23 cellular contexts compared by ENCODE assay signal in genomic region chr9:111917201-111917600, GRCh38. TPM values are rescaled to one million over a fixed set of nuclear protein-coding genes. Genes with fewer than 3 reads are reported as not detected.
DNase-seq lines count a peak whose midpoint lies in the region; ATAC-seq and TF ChIP-seq lines count a peak whose summit lies in the region.
"Had no signal": no experiment of that assay in that cellular context is flagged by ENCODE, and none has a peak within 500 bp of the region (broad histone marks: within the 10 kb centered on the region; RNA-seq: fewer than 3 reads in every experiment).

No MANE protein-coding gene starts in this region.

- H4K20me1 ChIP-seq in SU-DHL-6 (ENCODE audit: low read depth, low read length) (peaks cover 14% of the 10 kb centered on the region; the same call in 1 of the 2 replicates), PC-9 (ENCODE audit: insufficient read depth) (peaks cover 33% of the 10 kb centered on the region)

- H2AFZ ChIP-seq in SU-DHL-6 (ENCODE audit: low read depth, low read length, severe bottlenecking) (no peak overlapping the region), PC-9 (no peak overlapping the region)

- H3K4me2 ChIP-seq in SU-DHL-6 (ENCODE audit: low read depth, low read length, poor library complexity, severe bottlenecking) (no peak overlapping the region), PC-9 (no peak overlapping the region)
- H3K4me2 ChIP-seq: smooth muscle cell had no signal

- H3K9ac ChIP-seq in SU-DHL-6 (ENCODE audit: low read length): no peak overlapping the region

- CTCF ChIA-PET in PC-9 (lab: Charles Lee): no interaction called here

- H3K27me3 ChIP-seq in GM06990 (replicated peaks; ENCODE audit: control insufficient read depth, insufficient read depth, low read length) (no peaks in the 10 kb centered on the region), SU-DHL-6 (ENCODE audit: low read length) (no peaks in the 10 kb centered on the region), neutrophil (no peaks in the 10 kb centered on the region), PC-9 (ENCODE audit: insufficient read depth, low read depth) (no peaks in the 10 kb centered on the region)
- H3K27me3 ChIP-seq: esophagus muscularis mucosa, gastrocnemius medialis, upper lobe of left lung had no signal

- intact Hi-C loops in PC-9 (cut with micrococcal nuclease; ENCODE audit: unreplicated experiment): no loop called here

- H3K9me3 ChIP-seq in SU-DHL-6 (ENCODE audit: insufficient read depth, low read length) (no peaks in the 10 kb centered on the region), neutrophil (no peaks in the 10 kb centered on the region), PC-9 (ENCODE audit: insufficient read depth, low read depth) (no peaks in the 10 kb centered on the region)
- H3K9me3 ChIP-seq: esophagus muscularis mucosa, gastrocnemius medialis, prostate gland, upper lobe of left lung had no signal

- no peaks in the 10 kb centered on the region for H3K9me2 ChIP-seq in SU-DHL-6 (replicated peaks; ENCODE audit: insufficient read depth, low read length)
- H3K9me2 ChIP-seq in PC-9 (ENCODE audit: insufficient read depth): no peaks in the 10 kb centered on the region

- peaks cover 95% of the 10 kb centered on the region for H3K79me2 ChIP-seq in SU-DHL-6 (ENCODE audit: insufficient read depth, low read length)
- peaks cover 98% of the 10 kb centered on the region for H3K79me2 ChIP-seq in PC-9 (ENCODE audit: low read depth)

- peak overlapping the region; percentile 3; the same call in 1 of the 2 replicates for H3K27ac ChIP-seq in SU-DHL-6 (ENCODE audit: low read depth, low read length)
- peak overlapping the region; percentile 72 for H3K27ac ChIP-seq in neutrophil
- H3K27ac ChIP-seq in PC-9: no peak overlapping the region
- H3K27ac ChIP-seq: esophagus muscularis mucosa, gastrocnemius medialis, prostate gland had no signal

- no peak for TF ChIP-seq CTCF in GM06990 (IDR thresholded peaks at IDR 0.05; ENCODE audit: insufficient read depth, low read length, poor library complexity, severe bottlenecking)
- TF ChIP-seq CTCF in SU-DHL-6 (IDR thresholded peaks at IDR 0.05; ENCODE audit: insufficient read depth, low read length, poor library complexity, severe bottlenecking): no peak
- no peak for TF ChIP-seq CTCF in neutrophil (IDR thresholded peaks at IDR 0.05)
- no peak for TF ChIP-seq CTCF in PC-9 (conservative IDR thresholded peaks at IDR 0.05)

- H3K4me3 ChIP-seq in GM06990 (replicated peaks; ENCODE audit: low read depth, low read length) (0 out of 2 replicates have a peak overlapping the region, but pooled peaks have one; percentile 8), SU-DHL-6 (ENCODE audit: insufficient read depth, low read length, poor library complexity, severe bottlenecking) (no peak overlapping the region), neutrophil (ENCODE audit: low read depth in 1 of 2, low read length in 1 of 2) (no peak overlapping the region), PC-9 (no peak overlapping the region)
- H3K4me3 ChIP-seq: esophagus muscularis mucosa, gastrocnemius medialis, prostate gland, smooth muscle cell, upper lobe of left lung had no signal

- POLR2A ChIA-PET in PC-9 (lab: Charles Lee; ENCODE audit: unreplicated experiment): no interaction called here

- no peak for DNase-seq in GM06990 (ENCODE audit: extremely low read depth, insufficient read length)
- DNase-seq in NOMO-1 (lab: John Stamatoyannopoulos, UW; ENCODE audit: unreplicated experiment in 2 of 2): no peak
- no peak for DNase-seq in cerebellar cortex (ENCODE audit: low spot score)
- DNase-seq in PC-9: no peak
- DNase-seq: activated CD4-positive, CD25-positive, alpha-beta regulatory T cell treated with anti-CD3 and anti-CD28 coated beads, Interleukin-2, amount 50 U/mL, for 72 hours; activated CD8-positive, alpha-beta T cell treated with anti-CD3 and anti-CD28 coated beads, Interleukin-2, amount 10 ng/mL, durations not matched to agents 7 days and 5 days; activated naive CD4-positive, alpha-beta T cell treated with anti-CD3 and anti-CD28 coated beads, Interleukin-2, amount 50 U/mL, for 16 hours; activated T-cell treated with anti-CD3 and anti-CD28 coated beads, Interleukin-2, amount 50 U/mL, for 1 hour; effector memory CD4-positive, alpha-beta T cell; gastrocnemius medialis; GOT3; kidney; NCI-H1092 treated with DMSO at 0.1 percent for 48 hours; NCI-H2081; NCI-H446 treated with DMSO at 0.1 percent for 48 hours; stimulated activated CD4-positive, alpha-beta T cell treated with anti-CD3 and anti-CD28 coated beads, Interleukin-4, amount 100 ng/mL, for 1 hour; upper lobe of left lung had no signal

- H3K36me3 ChIP-seq in GM06990 (ENCODE audit: control insufficient read depth, insufficient read depth, low read length) (peaks cover 2% of the 10 kb centered on the region; the same call in 1 of the 2 replicates), SU-DHL-6 (ENCODE audit: low read length) (peaks cover 30% of the 10 kb centered on the region), neutrophil (peaks cover 30% of the 10 kb centered on the region), PC-9 (ENCODE audit: low read depth) (peaks cover 25% of the 10 kb centered on the region)
- H3K36me3 ChIP-seq: prostate gland had no signal

- H3F3A ChIP-seq in SU-DHL-6 (ENCODE audit: insufficient read depth) (peaks cover 12% of the 10 kb centered on the region), PC-9 (ENCODE audit: insufficient read depth, low read depth) (peaks cover 32% of the 10 kb centered on the region)

- H3K4me1 ChIP-seq in neutrophil (ENCODE audit: control insufficient read depth in 1 of 2, insufficient read depth in 1 of 2, low read depth in 1 of 2, low read length in 1 of 2): peaks cover 44 to 45% of the 10 kb centered on the region in 2 experiments
- H3K4me1 ChIP-seq in PC-9 (replicated peaks; ENCODE audit: insufficient read depth): no peaks in the 10 kb centered on the region
- H3K4me1 ChIP-seq: prostate gland had no signal

- peak; percentile 30 for ATAC-seq in GM18520 (IDR thresholded peaks at IDR 0.05; ENCODE audit: unreplicated experiment)
- ATAC-seq: activated CD8-positive, alpha-beta T cell treated with anti-CD3 and anti-CD28 coated beads, Interleukin-2, amount 10 ng/mL, durations not matched to agents 7 days and 5 days; gastrocnemius medialis had no signal

- no TSS peak for BruUV-seq in PC-9 (replicated peaks; lab: Mats Ljungman, UMichigan)

RNA-seq across cellular contexts. Expression of gene UGCG, which starts 20.6 kb away (rescaled TPM):
- 79.8 and 88.7 TPM in 2 replicates for total RNA-seq in PC-9 (2021)
